In genomic region chr4:47462799-47463234, GRCh38 we compare ENCODE assay signal across 8 cellular contexts. TPM values are rescaled to one million over a fixed set of nuclear protein-coding genes. Genes with fewer than 3 reads are reported as not detected.
DNase-seq lines count a peak whose midpoint lies in the region; ATAC-seq and TF ChIP-seq lines count a peak whose summit lies in the region.

No MANE protein-coding gene starts in this region.

- no peak for TF ChIP-seq CTCF in epithelial cell of proximal tubule (conservative IDR thresholded peaks at IDR 0.05; ENCODE audit: low read depth, low read length)
- TF ChIP-seq CTCF in neutrophil (IDR thresholded peaks at IDR 0.05), result no peak

- ATAC-seq in GM18511 (IDR thresholded peaks at IDR 0.05; ENCODE audit: unreplicated experiment) (peak; percentile 41), HG02623 (IDR thresholded peaks at IDR 0.05; ENCODE audit: unreplicated experiment) (peak; percentile 21)

- H3K27ac ChIP-seq in neutrophil, result peak overlapping the region; percentile 89

- H3K4me1 ChIP-seq in neutrophil (ENCODE audit: control insufficient read depth in 1 of 2, insufficient read depth in 1 of 2, low read depth in 1 of 2, low read length in 1 of 2), result peaks cover 29 to 31% of the 10 kb centered on the region in 2 experiments

- no peaks in the 10 kb centered on the region for H3K9me3 ChIP-seq in neutrophil

- DNase-seq in RPMI8226, result peak; percentile 5
- no peak for DNase-seq in epithelial cell of proximal tubule (ENCODE audit: low read depth)
- no peak for DNase-seq in activated CD4-positive, CD25-positive, alpha-beta regulatory T cell (lab: John Stamatoyannopoulos, UW)
- DNase-seq in DMS79 treated with DMSO at 0.1 percent for 48 hours (lab: John Stamatoyannopoulos, UW), result no peak
- no peak for DNase-seq in HuH-7.5 (ENCODE audit: low spot score)

- H3K27me3 ChIP-seq in neutrophil, result no peaks in the 10 kb centered on the region

- H3K36me3 ChIP-seq in neutrophil, result no peaks in the 10 kb centered on the region

- peak overlapping the region; percentile 83 for H3K4me3 ChIP-seq in epithelial cell of proximal tubule (ENCODE audit: low read depth, low read length)
- peak overlapping the region; percentile 89 to 97 for H3K4me3 ChIP-seq in neutrophil (ENCODE audit: low read depth in 1 of 2, low read length in 1 of 2)

RNA-seq across cellular contexts. Expression of gene COMMD8, which starts 0.7 kb away (rescaled TPM):
- 26.9 and 46.7 TPM in 2 replicates for total RNA-seq in epithelial cell of proximal tubule

RNA-seq across cellular contexts. Expression of gene ATP10D, which starts 22.3 kb away (rescaled TPM):
- total RNA-seq in epithelial cell of proximal tubule, result 9.7 and 10.8 TPM in 2 replicates
